1 cellular context compared by ENCODE assay signal in genomic region chr15:78299302-78300102, GRCh38.
TF ChIP-seq lines count a peak whose summit lies in the region.

TSS of gene SKIC8 (minus strand) at chr15:78299609. CDS start at chr15:78295686, 3,923 bp downstream.

TF ChIP-seq in K562, 482 proteins besides CTCF, POLR2A, EP300 and RAD21 (continued from another document and continues in another):
- TF ChIP-seq NKRF (IDR thresholded peaks at IDR 0.05; ENCODE audit: borderline replicate concordance) (peak; percentile 98), ZBTB11 (CRISPR knock-in tag; IDR thresholded peaks at IDR 0.05) (peak in 1 of 3 experiments; percentile 90; a peak in 2 of 6 replicates), NR0B1 (IDR thresholded peaks at IDR 0.05; ENCODE audit: partially characterized antibody) (no peak), ZBTB40 (IDR thresholded peaks at IDR 0.05) (peak; percentile 90), ZBTB40 (CRISPR knock-in tag; IDR thresholded peaks at IDR 0.05) (no peak), ZFP91 (CRISPR knock-in tag; IDR thresholded peaks at IDR 0.05) (no peak), NEUROD1 (IDR thresholded peaks at IDR 0.05; ENCODE audit: borderline replicate concordance, low read depth, low read length, partially characterized antibody) (peak; percentile 37), MAX (CRISPR knock-in tag; IDR thresholded peaks at IDR 0.05) (peak; percentile 83), ZHX1 (conservative IDR thresholded peaks at IDR 0.05; ENCODE audit: low read length) (no peak), EP400 (IDR thresholded peaks at IDR 0.05) (peak; percentile 87), ZC3H8 (IDR thresholded peaks at IDR 0.05) (no peak), YY1 (IDR thresholded peaks at IDR 0.05; ENCODE audit: borderline replicate concordance in 1 of 3, control insufficient read depth in 1 of 3, extremely low read depth in 1 of 3, insufficient read depth in 3 of 3, insufficient read length in 1 of 3, insufficient replicate concordance in 2 of 3, low read depth in 1 of 3, low read length in 2 of 3) (peak; percentile 50 to 92 (median 89)), RCOR1 (IDR thresholded peaks at IDR 0.05; ENCODE audit: borderline replicate concordance in 1 of 2, low read depth in 2 of 2, low read length in 2 of 2) (peak in 1 of 2 experiments; percentile 35; a peak in 1 of 4 replicates), TCF7 (IDR thresholded peaks at IDR 0.05; ENCODE audit: borderline replicate concordance) (0 out of 2 replicates have a peak, but pooled peaks have one; percentile 62), NFRKB (IDR thresholded peaks at IDR 0.05; ENCODE audit: low read depth) (peak; percentile 79), FIP1L1 (IDR thresholded peaks at IDR 0.05; ENCODE audit: low read depth, low read length, poor library complexity, severe bottlenecking) (peak; percentile 79), GTF2E2 (tag; IDR thresholded peaks at IDR 0.05) (peak; percentile 84; the same call in 1 of the 2 replicates), DIDO1 (tag; IDR thresholded peaks at IDR 0.05; ENCODE audit: low read depth) (peak; percentile 83; the same call in 1 of the 2 replicates), PHF20 (IDR thresholded peaks at IDR 0.05; ENCODE audit: partially characterized antibody) (peak; percentile 96), ZNF3 (CRISPR knock-in tag; IDR thresholded peaks at IDR 0.05) (no peak), STAT5A (IDR thresholded peaks at IDR 0.05; ENCODE audit: borderline replicate concordance, low read length) (no peak; the same call in 1 of the 2 replicates), ZEB2 (IDR thresholded peaks at IDR 0.05) (no peak), SPI1 (IDR thresholded peaks at IDR 0.05; ENCODE audit: borderline replicate concordance, low read depth, low read length) (peak; percentile 73), MNT (conservative IDR thresholded peaks at IDR 0.05) (peak; percentile 85 to 96), HMGXB4 (CRISPR knock-in tag; IDR thresholded peaks at IDR 0.05) (peak; percentile 33; the same call in 1 of the 2 replicates), POLR2H (tag; IDR thresholded peaks at IDR 0.05; ENCODE audit: low read depth) (peak; percentile 85), DPF2 (IDR thresholded peaks at IDR 0.05) (0 out of 2 replicates have a peak, but pooled peaks have one; percentile 43)
